13 cellular contexts compared by ENCODE assay signal in the genomic region with DNA sequence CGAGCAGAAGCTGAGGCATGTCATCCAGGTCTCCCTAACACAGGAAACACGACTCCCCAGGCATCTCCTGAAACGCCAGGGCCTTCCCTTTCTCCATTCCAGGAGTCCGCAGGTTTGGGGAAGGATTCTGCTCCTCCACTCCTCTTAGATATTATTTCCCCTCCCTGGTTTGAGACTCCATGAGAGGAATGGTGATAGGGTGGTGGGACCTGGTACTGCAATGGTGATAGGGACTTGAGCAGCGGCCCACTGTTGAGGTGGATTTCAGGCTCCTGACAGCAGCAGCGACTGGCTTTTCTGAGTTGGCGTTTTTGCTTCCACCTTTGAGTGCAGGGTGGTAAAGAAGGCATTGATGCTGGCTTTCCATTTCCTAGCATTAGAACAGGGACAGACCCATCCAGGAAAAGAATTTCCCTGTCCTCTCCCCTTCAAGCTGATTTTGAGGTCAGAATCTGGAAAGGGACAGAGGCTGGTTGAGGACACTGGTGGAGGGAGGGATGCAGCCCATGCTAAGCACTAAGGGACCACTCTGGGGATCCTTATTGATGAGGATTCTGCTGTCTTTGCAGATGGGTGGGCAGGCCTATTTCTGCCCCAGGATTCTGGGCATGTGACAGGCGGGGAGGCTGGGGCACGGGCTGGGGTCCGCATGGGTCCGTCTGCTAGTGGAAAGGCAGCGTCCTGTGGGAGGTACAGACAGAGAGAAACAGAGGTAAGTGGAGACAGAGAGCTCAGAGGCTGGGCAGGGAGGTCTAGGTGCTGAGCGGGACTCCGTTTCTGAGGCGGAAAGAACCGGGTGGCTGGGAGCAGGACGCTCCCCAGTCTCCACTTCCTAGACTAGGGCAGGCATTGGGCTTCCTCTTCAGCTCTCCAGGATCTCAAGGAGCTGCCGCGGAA. TPM values are rescaled to one million over a fixed set of nuclear protein-coding genes. Genes with fewer than 3 reads are reported as not detected.
DNase-seq lines count a peak whose midpoint lies in the region; ATAC-seq and TF ChIP-seq lines count a peak whose summit lies in the region.
"Had no signal": no experiment of that assay in that cellular context is flagged by ENCODE, and none has a peak within 500 bp of the region (broad histone marks: within the 10 kb centered on the region; RNA-seq: fewer than 3 reads in every experiment).

No MANE protein-coding gene starts in this region.

- no peaks in the 10 kb centered on the region for H3K36me3 Mint-ChIP-seq in activated naive CD8-positive, alpha-beta T cell treated with anti-CD3 and anti-CD28 coated beads, Interleukin-2, amount 10 ng/mL, durations not matched to agents 7 days and 5 days
- no peaks in the 10 kb centered on the region for H3K36me3 Mint-ChIP-seq in type B pancreatic cell

- POLR2A ChIA-PET in activated naive CD8-positive, alpha-beta T cell treated with anti-CD3 and anti-CD28 coated beads, Interleukin-2, amount 10 ng/mL, durations not matched to agents 7 days and 5 days (lab: Charles Lee), result interaction anchor here (0.9 kb wide), 1 partner anchor 707 kb away, joined by 3 read pairs; no protein-coding TSS in a partner anchor

- peaks cover 80% of the 10 kb centered on the region for H3K27me3 Mint-ChIP-seq in activated naive CD8-positive, alpha-beta T cell treated with anti-CD3 and anti-CD28 coated beads, Interleukin-2, amount 10 ng/mL, durations not matched to agents 7 days and 5 days
- peaks cover 85% of the 10 kb centered on the region for H3K27me3 Mint-ChIP-seq in type B pancreatic cell

- intact Hi-C loops in Right ventricle myocardium superior (cut with DNase I), result no loop called here

- H3K9me3 Mint-ChIP-seq in activated naive CD8-positive, alpha-beta T cell treated with anti-CD3 and anti-CD28 coated beads, Interleukin-2, amount 10 ng/mL, durations not matched to agents 7 days and 5 days, result no peaks in the 10 kb centered on the region
- no peaks in the 10 kb centered on the region for H3K9me3 Mint-ChIP-seq in type B pancreatic cell
- H3K9me3 Mint-ChIP-seq: activated CD4-positive, alpha-beta T cell treated with anti-CD3 and anti-CD28 coated beads, Interleukin-2, amount 10 ng/mL, durations not matched to agents 24 days and 14 days had no signal

- peak overlapping the region; percentile 35 for H3K4me3 Mint-ChIP-seq in activated naive CD8-positive, alpha-beta T cell treated with anti-CD3 and anti-CD28 coated beads, Interleukin-2, amount 10 ng/mL, durations not matched to agents 7 days and 5 days
- H3K4me3 Mint-ChIP-seq in type B pancreatic cell, result peak overlapping the region; percentile 74
- H3K4me3 Mint-ChIP-seq: activated CD4-positive, alpha-beta T cell treated with anti-CD3 and anti-CD28 coated beads, Interleukin-2, amount 10 ng/mL, durations not matched to agents 24 days and 14 days had no signal

- no peaks in the 10 kb centered on the region for H3K36me3 ChIP-seq in right atrium auricular region

- peaks cover 35 to 48% of the 10 kb centered on the region in 2 donors for H3K27me3 ChIP-seq in right atrium auricular region

- peak overlapping the region in 1 of 2 donors; percentile 42 for H3K4me3 ChIP-seq in right atrium auricular region

- no peak for TF ChIP-seq CTCF in right atrium auricular region (IDR thresholded peaks at IDR 0.05)
- peak; percentile 55 for TF ChIP-seq CTCF in type B pancreatic cell (conservative IDR thresholded peaks at IDR 0.05)

- peaks cover 0 to 25% of the 10 kb centered on the region in 2 donors for H3K4me1 ChIP-seq in right atrium auricular region

- ATAC-seq in Right ventricle myocardium superior (ENCODE audit: poor library complexity) (no peak), SK-N-SH treated with all-trans-retinoic acid at 6 μM for 48 hours (no peak)
- no peak for ATAC-seq in activated naive CD8-positive, alpha-beta T cell treated with anti-CD3 and anti-CD28 coated beads, Interleukin-2, amount 10 ng/mL, durations not matched to agents 7 days and 5 days (ENCODE audit: low read depth)

- peak; percentile 42 for DNase-seq in right atrium auricular region (ENCODE audit: low spot score)
- DNase-seq in Right ventricle myocardium superior, result no peak
- DNase-seq in activated naive CD8-positive, alpha-beta T cell treated with anti-CD3 and anti-CD28 coated beads, Interleukin-2, amount 10 ng/mL, durations not matched to agents 7 days and 5 days, result no peak
- peak; percentile 39 for DNase-seq in left kidney (ENCODE audit: low read depth, low spot score)
- DNase-seq in type B pancreatic cell (ENCODE audit: extremely low spot score, unreplicated experiment), result no peak
- no peak for DNase-seq in EL
- no peak for DNase-seq in UCSD-AML1 (lab: John Stamatoyannopoulos, UW; ENCODE audit: unreplicated experiment)
- DNase-seq: activated CD4-positive, alpha-beta T cell treated with anti-CD3 and anti-CD28 coated beads, Interleukin-2, amount 10 ng/mL, durations not matched to agents 24 days and 14 days; activated naive CD4-positive, alpha-beta T cell; kidney; stimulated activated CD4-positive, alpha-beta T cell treated with anti-CD3 and anti-CD28 coated beads, Interleukin-12 subunit alpha, Interleukin-12 subunit beta, amount 100 ng/mL, for 4 hours had no signal

- no peaks in the 10 kb centered on the region for H3K9me3 ChIP-seq in right atrium auricular region

- H3K27ac Mint-ChIP-seq in activated naive CD8-positive, alpha-beta T cell treated with anti-CD3 and anti-CD28 coated beads, Interleukin-2, amount 10 ng/mL, durations not matched to agents 7 days and 5 days, result no peak overlapping the region
- no peak overlapping the region for H3K27ac Mint-ChIP-seq in type B pancreatic cell
- H3K27ac Mint-ChIP-seq: activated CD4-positive, alpha-beta T cell treated with anti-CD3 and anti-CD28 coated beads, Interleukin-2, amount 10 ng/mL, durations not matched to agents 24 days and 14 days had no signal

- H3K4me1 Mint-ChIP-seq in activated naive CD8-positive, alpha-beta T cell treated with anti-CD3 and anti-CD28 coated beads, Interleukin-2, amount 10 ng/mL, durations not matched to agents 7 days and 5 days, result peaks cover 7% of the 10 kb centered on the region
- peaks cover 5% of the 10 kb centered on the region for H3K4me1 Mint-ChIP-seq in type B pancreatic cell (ENCODE audit: unreplicated experiment)

- no peak overlapping the region for H3K27ac ChIP-seq in right atrium auricular region

TF ChIP-seq in SK-N-SH treated with all-trans-retinoic acid at 6 μM for 48 hours, 23 proteins besides CTCF, POLR2A, EP300 and RAD21:
- TF ChIP-seq, protein P1, sequence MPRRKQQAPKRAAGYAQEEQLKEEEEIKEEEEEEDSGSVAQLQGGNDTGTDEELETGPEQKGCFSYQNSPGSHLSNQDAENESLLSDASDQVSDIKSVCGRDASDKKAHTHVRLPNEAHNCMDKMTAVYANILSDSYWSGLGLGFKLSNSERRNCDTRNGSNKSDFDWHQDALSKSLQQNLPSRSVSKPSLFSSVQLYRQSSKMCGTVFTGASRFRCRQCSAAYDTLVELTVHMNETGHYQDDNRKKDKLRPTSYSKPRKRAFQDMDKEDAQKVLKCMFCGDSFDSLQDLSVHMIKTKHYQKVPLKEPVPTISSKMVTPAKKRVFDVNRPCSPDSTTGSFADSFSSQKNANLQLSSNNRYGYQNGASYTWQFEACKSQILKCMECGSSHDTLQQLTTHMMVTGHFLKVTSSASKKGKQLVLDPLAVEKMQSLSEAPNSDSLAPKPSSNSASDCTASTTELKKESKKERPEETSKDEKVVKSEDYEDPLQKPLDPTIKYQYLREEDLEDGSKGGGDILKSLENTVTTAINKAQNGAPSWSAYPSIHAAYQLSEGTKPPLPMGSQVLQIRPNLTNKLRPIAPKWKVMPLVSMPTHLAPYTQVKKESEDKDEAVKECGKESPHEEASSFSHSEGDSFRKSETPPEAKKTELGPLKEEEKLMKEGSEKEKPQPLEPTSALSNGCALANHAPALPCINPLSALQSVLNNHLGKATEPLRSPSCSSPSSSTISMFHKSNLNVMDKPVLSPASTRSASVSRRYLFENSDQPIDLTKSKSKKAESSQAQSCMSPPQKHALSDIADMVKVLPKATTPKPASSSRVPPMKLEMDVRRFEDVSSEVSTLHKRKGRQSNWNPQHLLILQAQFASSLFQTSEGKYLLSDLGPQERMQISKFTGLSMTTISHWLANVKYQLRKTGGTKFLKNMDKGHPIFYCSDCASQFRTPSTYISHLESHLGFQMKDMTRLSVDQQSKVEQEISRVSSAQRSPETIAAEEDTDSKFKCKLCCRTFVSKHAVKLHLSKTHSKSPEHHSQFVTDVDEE (CRISPR knock-in tag; IDR thresholded peaks at IDR 0.05), result no peak
- TF ChIP-seq ARNTL (CRISPR knock-in tag; IDR thresholded peaks at IDR 0.05; ENCODE audit: borderline replicate concordance, low read depth) (no peak), ZNF8 (CRISPR knock-in tag; IDR thresholded peaks at IDR 0.05) (no peak), PPARA (CRISPR knock-in tag; IDR thresholded peaks at IDR 0.05; ENCODE audit: borderline replicate concordance) (no peak), ZFP3 (CRISPR knock-in tag; IDR thresholded peaks at IDR 0.05) (no peak), ZFP30 (CRISPR knock-in tag; IDR thresholded peaks at IDR 0.05) (no peak), BACH2 (CRISPR knock-in tag; IDR thresholded peaks at IDR 0.05; ENCODE audit: borderline replicate concordance) (no peak), TCF4 (CRISPR knock-in tag; IDR thresholded peaks at IDR 0.05; ENCODE audit: borderline replicate concordance) (no peak), GLIS3 (CRISPR knock-in tag; IDR thresholded peaks at IDR 0.05) (no peak), TOX (CRISPR knock-in tag; IDR thresholded peaks at IDR 0.05; ENCODE audit: borderline replicate concordance) (no peak)

RNA-seq across cellular contexts. Expression of a gene that starts 1.3 kb away (rescaled TPM):
- total RNA-seq in right atrium auricular region (not detected), Right ventricle myocardium superior (not detected), type B pancreatic cell (ENCODE audit: low replicate concordance) (0.45 and 1.8 TPM in 2 replicates)
- not detected for total RNA-seq in activated naive CD8-positive, alpha-beta T cell treated with anti-CD3 and anti-CD28 coated beads, Interleukin-2, amount 10 ng/mL, durations not matched to agents 7 days and 5 days
- total RNA-seq: activated CD4-positive, alpha-beta T cell treated with anti-CD3 and anti-CD28 coated beads, Interleukin-2, amount 10 ng/mL, durations not matched to agents 24 days and 14 days; kidney; LHCN-M2 had no signal

RNA-seq across cellular contexts. Expression of a gene that starts 51.2 kb away (rescaled TPM):
- 1 to 10 TPM; 4.3 to 6.9 TPM for total RNA-seq in right atrium auricular region
- total RNA-seq in Right ventricle myocardium superior, result 13.1 TPM
- total RNA-seq in activated naive CD8-positive, alpha-beta T cell treated with anti-CD3 and anti-CD28 coated beads, Interleukin-2, amount 10 ng/mL, durations not matched to agents 7 days and 5 days, result not detected
- 8.7 and 55.9 TPM in 2 replicates for total RNA-seq in type B pancreatic cell (ENCODE audit: low replicate concordance)
- total RNA-seq: activated CD4-positive, alpha-beta T cell treated with anti-CD3 and anti-CD28 coated beads, Interleukin-2, amount 10 ng/mL, durations not matched to agents 24 days and 14 days had no signal

Comparison
In these comparisons a context has a peak if more than half of its experiments do, and no peak if none do; other contexts are left out.
1. DNase-seq: peak in right atrium auricular region (single experiment) and left kidney (single experiment); none in Right ventricle myocardium superior (single experiment), activated naive CD8-positive, alpha-beta T cell treated with anti-CD3 and anti-CD28 coated beads, Interleukin-2, amount 10 ng/mL, durations not matched to agents 7 days and 5 days (single experiment), type B pancreatic cell (single experiment), EL (single experiment) and UCSD-AML1 (single experiment).